In genomic region chr2:217919781-217920351, GRCh38 we compare ENCODE assay signal across 1 cellular context.
TF ChIP-seq lines count a peak whose summit lies in the region.

No MANE protein-coding gene starts in this region.

TF ChIP-seq in IMR-90, 13 proteins besides CTCF, POLR2A, EP300 and RAD21 (continued from another document):
- TF ChIP-seq ELK1 (IDR thresholded peaks at IDR 0.05; ENCODE audit: borderline replicate concordance, low read depth, low read length) (no peak), CEBPB (IDR thresholded peaks at IDR 0.05; ENCODE audit: low read depth, low read length) (no peak), RFX5 (IDR thresholded peaks at IDR 0.05; ENCODE audit: low read depth, low read length) (no peak), RCOR1 (IDR thresholded peaks at IDR 0.05; ENCODE audit: insufficient replicate concordance, low read length) (no peak), USF2 (IDR thresholded peaks at IDR 0.05; ENCODE audit: low read depth, low read length) (no peak), MXI1 (IDR thresholded peaks at IDR 0.05; ENCODE audit: borderline replicate concordance, low read depth, low read length) (no peak)
